Comparison of ENCODE assay signal across 20 cellular contexts in the genomic region with DNA sequence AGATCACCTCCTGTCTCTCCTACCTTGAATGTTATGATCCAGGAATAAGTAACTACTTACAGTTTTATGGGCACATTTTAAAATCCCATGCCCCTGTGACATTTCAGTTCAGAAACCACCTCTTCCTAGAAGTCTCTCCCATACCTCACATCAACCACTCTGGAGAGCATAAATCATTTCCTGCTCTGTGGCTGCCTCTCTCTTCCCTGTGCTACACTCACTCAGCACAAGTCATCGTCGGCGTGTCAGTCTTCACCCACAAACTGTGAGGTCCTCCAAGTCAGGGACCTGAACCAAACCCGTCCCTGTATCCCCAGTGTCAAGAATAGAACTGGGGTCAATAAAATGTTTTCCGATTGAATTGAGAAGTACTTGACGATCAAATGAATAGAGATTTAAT.
DNase-seq lines count a peak whose midpoint lies in the region; ATAC-seq and FAIRE-seq lines count a peak whose summit lies in the region.
"Had no signal": no experiment of that assay in that cellular context is flagged by ENCODE, and none has a peak within 500 bp of the region (broad histone marks: within the 10 kb centered on the region; RNA-seq: fewer than 3 reads in every experiment).

No MANE protein-coding gene starts in this region.

- DNase-seq in T-helper 2 cell treated with Interferon-gamma antibody and Interleukin-4, amounts not matched to agents 5 μg/mL and 100 μg/mL, for 36 hours (ENCODE audit: low spot score) = peak; percentile 9
- DNase-seq in T-helper 2 cell (no peak), cerebellar cortex (ENCODE audit: low spot score) (no peak), HTR-8/SVneo (ENCODE audit: insufficient read length, low spot score) (no peak)
- DNase-seq in activated naive CD8-positive, alpha-beta T cell treated with anti-CD3 and anti-CD28 coated beads for 36 hours = no peak
- DNase-seq in stimulated activated naive CD8-positive, alpha-beta T cell treated with anti-CD3 and anti-CD28 coated beads, Interleukin-15, Interleukin-2, amounts not matched to agents 100 U/mL and 50 U/mL, for 24 hours = peak; percentile 25
- DNase-seq: 8988T; activated gamma-delta T cell; Caco-2; HCEC 1CT; NCI-H2029 treated with DMSO at 0.1 percent for 48 hours; PC-9; right lobe of liver; spleen; stimulated activated naive B cell treated with anti-CD40 and anti-IgM and Interleukin-4, amounts not matched to agents 10 μg/mL and 1 μg/mL and 100 μg/mL, for 72 hours had no signal

- H3K36me3 Mint-ChIP-seq in T-helper 2 cell treated with Interferon-gamma antibody and Interleukin-4, amounts not matched to agents 5 μg/mL and 100 μg/mL, for 36 hours (ENCODE audit: low read depth) = no peaks in the 10 kb centered on the region
- no peaks in the 10 kb centered on the region for H3K36me3 Mint-ChIP-seq in activated naive CD8-positive, alpha-beta T cell
- H3K36me3 Mint-ChIP-seq in activated naive CD8-positive, alpha-beta T cell treated with anti-CD3 and anti-CD28 coated beads for 36 hours = no peaks in the 10 kb centered on the region
- no peaks in the 10 kb centered on the region for H3K36me3 Mint-ChIP-seq in activated T-helper 17 cell treated with anti-CD3 and anti-CD28 coated beads, Interleukin-2, amount 50 U/mL, for 72 hours (ENCODE audit: low read depth)
- H3K36me3 Mint-ChIP-seq: stimulated activated naive B cell treated with anti-CD40 and anti-IgM and Interleukin-4, amounts not matched to agents 10 μg/mL and 1 μg/mL and 100 μg/mL, for 72 hours had no signal

- no peak overlapping the region for H3K4me3 Mint-ChIP-seq in T-helper 2 cell treated with Interferon-gamma antibody and Interleukin-4, amounts not matched to agents 5 μg/mL and 100 μg/mL, for 36 hours
- H3K4me3 Mint-ChIP-seq in activated naive CD8-positive, alpha-beta T cell = no peak overlapping the region
- no peak overlapping the region for H3K4me3 Mint-ChIP-seq in activated naive CD8-positive, alpha-beta T cell treated with anti-CD3 and anti-CD28 coated beads for 36 hours
- H3K4me3 Mint-ChIP-seq in activated T-helper 17 cell treated with anti-CD3 and anti-CD28 coated beads, Interleukin-2, amount 50 U/mL, for 72 hours = peak overlapping the region; percentile 39
- H3K4me3 Mint-ChIP-seq: stimulated activated naive B cell treated with anti-CD40 and anti-IgM and Interleukin-4, amounts not matched to agents 10 μg/mL and 1 μg/mL and 100 μg/mL, for 72 hours had no signal

- no peak overlapping the region for H3K27ac Mint-ChIP-seq in T-helper 2 cell treated with Interferon-gamma antibody and Interleukin-4, amounts not matched to agents 5 μg/mL and 100 μg/mL, for 36 hours
- H3K27ac Mint-ChIP-seq in activated naive CD8-positive, alpha-beta T cell = peak overlapping the region; percentile 0
- no peak overlapping the region for H3K27ac Mint-ChIP-seq in activated naive CD8-positive, alpha-beta T cell treated with anti-CD3 and anti-CD28 coated beads for 36 hours
- H3K27ac Mint-ChIP-seq in activated T-helper 17 cell treated with anti-CD3 and anti-CD28 coated beads, Interleukin-2, amount 50 U/mL, for 72 hours = peak overlapping the region; percentile 69
- H3K27ac Mint-ChIP-seq: progenitor cell of endocrine pancreas; stimulated activated naive B cell treated with anti-CD40 and anti-IgM and Interleukin-4, amounts not matched to agents 10 μg/mL and 1 μg/mL and 100 μg/mL, for 72 hours had no signal

- FAIRE-seq in HTR-8/SVneo (lab: Jason Lieb, UNC) = no peak

- peak; percentile 96 for ATAC-seq in activated T-helper 17 cell treated with anti-CD3 and anti-CD28 coated beads, Interleukin-2, amount 50 U/mL, for 72 hours (replicated peaks)
- peak; percentile 75 for ATAC-seq in stimulated activated naive CD8-positive, alpha-beta T cell treated with anti-CD3 and anti-CD28 coated beads, Interleukin-15, Interleukin-2, amounts not matched to agents 100 U/mL and 50 U/mL, for 24 hours
- ATAC-seq: activated CD4-positive, CD25-positive, alpha-beta regulatory T cell treated with anti-CD3 and anti-CD28 coated beads, Interleukin-2, amount 50 U/mL, for 24 hours; naive thymus-derived CD4-positive, alpha-beta T cell; right lobe of liver; stimulated activated naive B cell treated with anti-CD40 and anti-IgM and Interleukin-4, amounts not matched to agents 10 μg/mL and 1 μg/mL and 100 μg/mL, for 72 hours had no signal

- peaks cover 12% of the 10 kb centered on the region for H3K4me1 Mint-ChIP-seq in T-helper 2 cell treated with Interferon-gamma antibody and Interleukin-4, amounts not matched to agents 5 μg/mL and 100 μg/mL, for 36 hours (ENCODE audit: low read depth)
- H3K4me1 Mint-ChIP-seq in activated naive CD8-positive, alpha-beta T cell (ENCODE audit: low read depth) = peaks cover 42% of the 10 kb centered on the region
- peaks cover 24% of the 10 kb centered on the region for H3K4me1 Mint-ChIP-seq in activated naive CD8-positive, alpha-beta T cell treated with anti-CD3 and anti-CD28 coated beads for 36 hours
- H3K4me1 Mint-ChIP-seq in activated T-helper 17 cell treated with anti-CD3 and anti-CD28 coated beads, Interleukin-2, amount 50 U/mL, for 72 hours = peaks cover 6% of the 10 kb centered on the region
- H3K4me1 Mint-ChIP-seq: stimulated activated naive B cell treated with anti-CD40 and anti-IgM and Interleukin-4, amounts not matched to agents 10 μg/mL and 1 μg/mL and 100 μg/mL, for 72 hours had no signal

- H3K9me3 Mint-ChIP-seq in T-helper 2 cell treated with Interferon-gamma antibody and Interleukin-4, amounts not matched to agents 5 μg/mL and 100 μg/mL, for 36 hours = no peaks in the 10 kb centered on the region
- no peaks in the 10 kb centered on the region for H3K9me3 Mint-ChIP-seq in activated naive CD8-positive, alpha-beta T cell (ENCODE audit: low read depth)
- H3K9me3 Mint-ChIP-seq in activated naive CD8-positive, alpha-beta T cell treated with anti-CD3 and anti-CD28 coated beads for 36 hours = no peaks in the 10 kb centered on the region
- H3K9me3 Mint-ChIP-seq in activated T-helper 17 cell treated with anti-CD3 and anti-CD28 coated beads, Interleukin-2, amount 50 U/mL, for 72 hours = no peaks in the 10 kb centered on the region

- H3K27me3 Mint-ChIP-seq in T-helper 2 cell treated with Interferon-gamma antibody and Interleukin-4, amounts not matched to agents 5 μg/mL and 100 μg/mL, for 36 hours (ENCODE audit: low read depth) = no peaks in the 10 kb centered on the region
- H3K27me3 Mint-ChIP-seq in activated naive CD8-positive, alpha-beta T cell = no peaks in the 10 kb centered on the region
- H3K27me3 Mint-ChIP-seq in activated naive CD8-positive, alpha-beta T cell treated with anti-CD3 and anti-CD28 coated beads for 36 hours = no peaks in the 10 kb centered on the region
- H3K27me3 Mint-ChIP-seq in activated T-helper 17 cell treated with anti-CD3 and anti-CD28 coated beads, Interleukin-2, amount 50 U/mL, for 72 hours = no peaks in the 10 kb centered on the region
- H3K27me3 Mint-ChIP-seq: naive thymus-derived CD4-positive, alpha-beta T cell; stimulated activated naive B cell treated with anti-CD40 and anti-IgM and Interleukin-4, amounts not matched to agents 10 μg/mL and 1 μg/mL and 100 μg/mL, for 72 hours had no signal

Comparison
In these comparisons a context has a peak if more than half of its experiments do, and no peak if none do; other contexts are left out.
1. DNase-seq: peak in T-helper 2 cell treated with Interferon-gamma antibody and Interleukin-4, amounts not matched to agents 5 μg/mL and 100 μg/mL, for 36 hours (single experiment) and stimulated activated naive CD8-positive, alpha-beta T cell treated with anti-CD3 and anti-CD28 coated beads, Interleukin-15, Interleukin-2, amounts not matched to agents 100 U/mL and 50 U/mL, for 24 hours (single experiment); none in T-helper 2 cell (0 of 5), activated naive CD8-positive, alpha-beta T cell treated with anti-CD3 and anti-CD28 coated beads for 36 hours (single experiment), cerebellar cortex (single experiment) and HTR-8/SVneo (single experiment).
2. H3K27ac Mint-ChIP-seq: peak in activated naive CD8-positive, alpha-beta T cell (single experiment) and activated T-helper 17 cell treated with anti-CD3 and anti-CD28 coated beads, Interleukin-2, amount 50 U/mL, for 72 hours (single experiment); none in T-helper 2 cell treated with Interferon-gamma antibody and Interleukin-4, amounts not matched to agents 5 μg/mL and 100 μg/mL, for 36 hours (single experiment) and activated naive CD8-positive, alpha-beta T cell treated with anti-CD3 and anti-CD28 coated beads for 36 hours (single experiment).